ENCODE assay signal across 12 cellular contexts in the genomic region with DNA sequence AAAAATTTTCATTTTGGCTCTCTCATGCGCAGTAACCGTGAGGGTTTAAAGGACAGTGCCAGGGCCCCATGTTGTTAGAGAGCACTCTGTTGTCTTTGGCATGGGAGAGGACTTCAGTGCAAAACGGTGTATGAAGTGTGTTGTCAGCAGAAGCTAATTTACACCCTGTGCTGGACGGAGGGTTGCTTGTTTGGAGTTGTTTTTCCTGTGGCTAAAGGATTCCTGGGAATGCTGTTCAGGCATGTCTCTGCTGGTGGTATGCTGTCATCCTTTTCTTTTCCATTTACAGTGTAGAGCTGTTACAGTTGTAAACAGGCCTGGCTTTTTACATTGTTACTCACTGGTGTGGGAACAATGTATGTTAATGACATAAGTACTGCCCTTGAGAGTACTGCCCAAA.
DNase-seq lines count a peak whose midpoint lies in the region; ATAC-seq and TF ChIP-seq lines count a peak whose summit lies in the region.
"Had no signal": no experiment of that assay in that cellular context is flagged by ENCODE, and none has a peak within 500 bp of the region (broad histone marks: within the 10 kb centered on the region; RNA-seq: fewer than 3 reads in every experiment).

No MANE protein-coding gene starts in this region.

- no peaks in the 10 kb centered on the region for H3K23me2 ChIP-seq in H9 (ENCODE audit: insufficient read length, low read depth, low read length, poor library complexity, severe bottlenecking)

- ATAC-seq in left ventricle myocardium superior, result peak; percentile 77
- peak; percentile 83 for ATAC-seq in sciatic nerve
- ATAC-seq in T-cell (replicated peaks in 1 of 4), result no peak
- ATAC-seq in activated CD8-positive, alpha-beta T cell treated with anti-CD3 and anti-CD28 coated beads for 36 hours, result no peak
- no peak for ATAC-seq in GM21825 (IDR thresholded peaks at IDR 0.05; ENCODE audit: unreplicated experiment)
- ATAC-seq: activated CD8-positive, alpha-beta T cell treated with anti-CD3 and anti-CD28 coated beads, Interleukin-2, amount 10 ng/mL, durations not matched to agents 7 days and 5 days had no signal

- H4K91ac ChIP-seq in H9 (ENCODE audit: insufficient read length, low read depth, low read length), result no peak overlapping the region

- H3K4me1 ChIP-seq in H9 (ENCODE audit: insufficient read depth, low read length), result 0 out of 2 replicates have a peak, but pooled peaks cover 2% of the 10 kb centered on the region

- H3K27me3 ChIP-seq in H9 (ENCODE audit: insufficient read depth, low read length), result no peaks in the 10 kb centered on the region

- POLR2A ChIA-PET in T-cell (lab: Charles Lee), result no interaction called here
- POLR2A ChIA-PET in activated CD8-positive, alpha-beta T cell treated with anti-CD3 and anti-CD28 coated beads for 36 hours (lab: Charles Lee), result no interaction called here

- H3K4ac ChIP-seq in H9 (ENCODE audit: low read depth, low read length), result no peak overlapping the region; the same call in 1 of the 2 replicates

- no peak overlapping the region for H2BK120ac ChIP-seq in H9 (ENCODE audit: low read depth, low read length, poor library complexity, severe bottlenecking)

- no peak overlapping the region for H3K14ac ChIP-seq in H9 (ENCODE audit: insufficient read depth, low read length)

- H4K5ac ChIP-seq in H9 (ENCODE audit: insufficient read length, low read depth, low read length), result no peak overlapping the region

- H4K8ac ChIP-seq in H9 (replicated peaks; ENCODE audit: insufficient read length, low read depth, low read length), result no peak overlapping the region

- H2AK5ac ChIP-seq in H9 (ENCODE audit: insufficient read length, low read length), result no peak overlapping the region

- H3K9me3 Mint-ChIP-seq in H9 (no peaks in the 10 kb centered on the region), T-cell (no peaks in the 10 kb centered on the region)
- no peaks in the 10 kb centered on the region for H3K9me3 Mint-ChIP-seq in activated CD8-positive, alpha-beta T cell treated with anti-CD3 and anti-CD28 coated beads for 36 hours

- no peak overlapping the region for H3T11ph ChIP-seq in H9 (ENCODE audit: low read length)

- peak; percentile 40 for DNase-seq in H9
- peak; percentile 87 for DNase-seq in astrocyte of the spinal cord (ENCODE audit: low read depth, low spot score)
- no peak for DNase-seq in left ventricle myocardium superior
- no peak for DNase-seq in sciatic nerve (ENCODE audit: low spot score)
- DNase-seq in T-cell, result no peak
- no peak for DNase-seq in NCI-H2227 treated with DMSO at 0.1 percent for 48 hours (lab: John Stamatoyannopoulos, UW)
- DNase-seq in activated CD8-positive, alpha-beta T cell treated with anti-CD3 and anti-CD28 coated beads for 36 hours, result no peak
- DNase-seq: activated CD8-positive, alpha-beta T cell treated with anti-CD3 and anti-CD28 coated beads, Interleukin-2, amount 10 ng/mL, durations not matched to agents 7 days and 5 days; midbrain; NCI-H1436 treated with DMSO at 0.1 percent for 48 hours; SHP77 treated with DMSO at 0.1 percent for 48 hours had no signal

- H3K27me3 Mint-ChIP-seq in H9 (ENCODE audit: low read depth) (no peaks in the 10 kb centered on the region), T-cell (peaks cover 5 to 12% of the 10 kb centered on the region in 2 donors)
- H3K27me3 Mint-ChIP-seq in activated CD8-positive, alpha-beta T cell treated with anti-CD3 and anti-CD28 coated beads for 36 hours, result no peaks in the 10 kb centered on the region

- no peak overlapping the region for H2BK12ac ChIP-seq in H9 (ENCODE audit: insufficient read length, low read depth, low read length)

- H2AFZ ChIP-seq in H9 (ENCODE audit: low read length), result no peak overlapping the region

- peak overlapping the region; percentile 95 for H3K27ac Mint-ChIP-seq in H9
- H3K27ac Mint-ChIP-seq in T-cell, result no peak overlapping the region
- H3K27ac Mint-ChIP-seq in activated CD8-positive, alpha-beta T cell treated with anti-CD3 and anti-CD28 coated beads for 36 hours, result no peak overlapping the region
- H3K27ac Mint-ChIP-seq: activated CD8-positive, alpha-beta T cell treated with anti-CD3 and anti-CD28 coated beads, Interleukin-2, amount 10 ng/mL, durations not matched to agents 7 days and 5 days had no signal

- H3K36me3 Mint-ChIP-seq in H9 (ENCODE audit: insufficient read depth in 1 of 3, low read depth in 3 of 3) (peaks cover 0 to 5% (median 4%) of the 10 kb centered on the region in 3 experiments; a peak in 1 of 7 replicates), T-cell (no peaks in the 10 kb centered on the region)
- H3K36me3 Mint-ChIP-seq in activated CD8-positive, alpha-beta T cell treated with anti-CD3 and anti-CD28 coated beads for 36 hours (ENCODE audit: low read depth), result no peaks in the 10 kb centered on the region

- no peaks in the 10 kb centered on the region for H3K9me3 ChIP-seq in H9 (ENCODE audit: control insufficient read depth, low read depth, low read length)

- in situ Hi-C loops in astrocyte of the spinal cord (cut with HindIII; ENCODE audit: low sequenced_read_pairs), result no loop called here

- no peak overlapping the region for H3K9ac ChIP-seq in H9 (ENCODE audit: extremely low read depth, insufficient read length, low read length)

- no peak overlapping the region for H3K4me3 ChIP-seq in astrocyte of the spinal cord (ENCODE audit: low read depth, low read length)

- H3K56ac ChIP-seq in H9 (ENCODE audit: insufficient read length, low read depth, low read length), result no peak overlapping the region

- no peaks in the 10 kb centered on the region for H4K20me1 ChIP-seq in H9 (ENCODE audit: control insufficient read depth, insufficient read depth, insufficient read length)

- H3K4me1 Mint-ChIP-seq in H9 (peaks cover 26 to 29% of the 10 kb centered on the region in 2 experiments), T-cell (peaks cover 0 to 6% (median 3%) of the 10 kb centered on the region in 3 donors)
- H3K4me1 Mint-ChIP-seq in activated CD8-positive, alpha-beta T cell treated with anti-CD3 and anti-CD28 coated beads for 36 hours (ENCODE audit: low read depth), result no peaks in the 10 kb centered on the region

- H3K4me2 ChIP-seq in H9 (ENCODE audit: insufficient read depth, insufficient read length, low read length), result no peak overlapping the region

- H3K4me3 Mint-ChIP-seq in H9 (no peak overlapping the region; a peak in 1 of 5 replicates), T-cell (no peak overlapping the region)
- no peak overlapping the region for H3K4me3 Mint-ChIP-seq in activated CD8-positive, alpha-beta T cell treated with anti-CD3 and anti-CD28 coated beads for 36 hours
- H3K4me3 Mint-ChIP-seq: activated CD8-positive, alpha-beta T cell treated with anti-CD3 and anti-CD28 coated beads, Interleukin-2, amount 10 ng/mL, durations not matched to agents 7 days and 5 days had no signal

- intact Hi-C loops in left ventricle myocardium superior (cut with micrococcal nuclease), result no loop called here
- intact Hi-C loops in sciatic nerve (cut with DNase I), result no loop called here
- intact Hi-C loops in activated CD8-positive, alpha-beta T cell treated with anti-CD3 and anti-CD28 coated beads for 36 hours (cut with micrococcal nuclease), result no loop called here

- peak overlapping the region; percentile 51 for H3K18ac ChIP-seq in H9 (ENCODE audit: insufficient read length, low read depth, low read length)

- no peak overlapping the region for H2BK15ac ChIP-seq in H9 (ENCODE audit: low read depth, low read length)

- H3K79me1 ChIP-seq in H9 (ENCODE audit: insufficient read depth, low read depth, low read length, poor library complexity, severe bottlenecking), result no peaks in the 10 kb centered on the region

- WGBS in H9 (ENCODE audit: extremely low coverage, insufficient read length, low lambda C conversion rate), result no CpG with 5 or more reads among the region's 4 CpGs

- CTCF ChIA-PET in T-cell (lab: Charles Lee), result interaction anchor here in 1 of 2 donors (0.7 kb wide), 1 partner anchor 15 kb away, joined by 3 read pairs; no protein-coding TSS in a partner anchor
- CTCF ChIA-PET in activated CD8-positive, alpha-beta T cell treated with anti-CD3 and anti-CD28 coated beads for 36 hours (lab: Charles Lee), result no interaction called here

- no peak overlapping the region for H2BK5ac ChIP-seq in H9 (ENCODE audit: insufficient read length, low read length)

- peak overlapping the region; percentile 84 for H2BK20ac ChIP-seq in H9 (ENCODE audit: low read depth, low read length, poor library complexity, severe bottlenecking)

- H3K23ac ChIP-seq in H9 (ENCODE audit: insufficient read length, low read depth, low read length), result no peak overlapping the region

- no peaks in the 10 kb centered on the region; the same call in 1 of the 2 replicates for H3K79me2 ChIP-seq in H9 (ENCODE audit: insufficient read depth, low read length)

- H3K27ac ChIP-seq in H9 (ENCODE audit: insufficient read length, low read depth, low read length), result peak overlapping the region; percentile 6

- no peak for TF ChIP-seq CTCF in H9 (conservative IDR thresholded peaks at IDR 0.05)
- no peak for TF ChIP-seq CTCF in astrocyte of the spinal cord (IDR thresholded peaks at IDR 0.05; ENCODE audit: low read depth, low read length)
- no peak for TF ChIP-seq CTCF in activated CD8-positive, alpha-beta T cell treated with anti-CD3 and anti-CD28 coated beads for 36 hours (IDR thresholded peaks at IDR 0.05)

Comparison
In these comparisons a context has a peak if more than half of its experiments do, and no peak if none do; other contexts are left out.
1. DNase-seq: peak in H9 (single experiment) and astrocyte of the spinal cord (single experiment); none in left ventricle myocardium superior (single experiment), sciatic nerve (single experiment), T-cell (0 of 34), NCI-H2227 treated with DMSO at 0.1 percent for 48 hours (single experiment) and activated CD8-positive, alpha-beta T cell treated with anti-CD3 and anti-CD28 coated beads for 36 hours (single experiment).
2. H3K27ac Mint-ChIP-seq: peak in H9 (3 of 3); none in T-cell (0 of 2) and activated CD8-positive, alpha-beta T cell treated with anti-CD3 and anti-CD28 coated beads for 36 hours (single experiment).
3. ATAC-seq: peak in left ventricle myocardium superior (single experiment) and sciatic nerve (single experiment); none in T-cell (0 of 4), activated CD8-positive, alpha-beta T cell treated with anti-CD3 and anti-CD28 coated beads for 36 hours (single experiment) and GM21825 (single experiment).